Comparison of ENCODE assay signal across 22 cellular contexts in genomic region chr6:11973238-11973637, GRCh38. TPM values are rescaled to one million over a fixed set of nuclear protein-coding genes. Genes with fewer than 3 reads are reported as not detected.
DNase-seq lines count a peak whose midpoint lies in the region; ATAC-seq and TF ChIP-seq lines count a peak whose summit lies in the region.
"Had no signal": no experiment of that assay in that cellular context is flagged by ENCODE, and none has a peak within 500 bp of the region (broad histone marks: within the 10 kb centered on the region; RNA-seq: fewer than 3 reads in every experiment).

No MANE protein-coding gene starts in this region.

- peaks cover 2% of the 10 kb centered on the region; the same call in 1 of the 2 replicates for H3K27me3 Mint-ChIP-seq in HFFc6 (ENCODE audit: insufficient read depth)
- peaks cover 3% of the 10 kb centered on the region for H3K27me3 Mint-ChIP-seq in activated T-helper 17 cell treated with anti-CD3 and anti-CD28 coated beads, Interleukin-2, amount 50 U/mL, for 72 hours
- H3K27me3 Mint-ChIP-seq in type B pancreatic cell: no peaks in the 10 kb centered on the region
- H3K27me3 Mint-ChIP-seq: CD4-positive, CD25-positive, alpha-beta regulatory T cell had no signal

- no peaks in the 10 kb centered on the region for H4K20me1 ChIP-seq in BLaER1 treated with 17β-estradiol and CSF1 and Interleukin-3, amounts not matched to agents 10 nM and 100 nM

- TF ChIP-seq CTCF in HFFc6 (IDR thresholded peaks at IDR 0.05) (no peak), type B pancreatic cell (conservative IDR thresholded peaks at IDR 0.05) (no peak)

- no peaks in the 10 kb centered on the region for H3K36me3 ChIP-seq in BLaER1 treated with 17β-estradiol and CSF1 and Interleukin-3, amounts not matched to agents 10 nM and 100 nM
- H3K36me3 ChIP-seq in iPS-18a (ENCODE audit: control insufficient read depth, low read depth, low read length): no peaks in the 10 kb centered on the region
- H3K36me3 ChIP-seq: HAP-1, MG63, SJSA1 had no signal

- peaks cover 22 to 28% (median 23%) of the 10 kb centered on the region in 10 experiments for H3K4me1 ChIP-seq in BLaER1 treated with 17β-estradiol and CSF1 and Interleukin-3, amounts not matched to agents 10 nM and 100 nM
- peaks cover 28% of the 10 kb centered on the region for H3K4me1 ChIP-seq in iPS-18a (ENCODE audit: control insufficient read depth, low read depth, low read length)
- H3K4me1 ChIP-seq: HAP-1 had no signal

- DNase-seq in HFFc6: no peak
- DNase-seq in foreskin melanocyte: no peak
- no peak for DNase-seq in type B pancreatic cell (ENCODE audit: extremely low spot score, unreplicated experiment)
- DNase-seq: CD4-positive, CD25-positive, alpha-beta regulatory T cell; DMS153; DND-41; KBM-7; MG63; NCI-H1105 treated with DMSO at 0.1 percent for 48 hours; NCI-H146; NCI-H1930; NCI-H446; NCI-H524 treated with DMSO at 0.1 percent for 48 hours; NCI-H774; PC-3 had no signal

- H3K36me3 Mint-ChIP-seq in HFFc6 (ENCODE audit: low read depth) (peaks cover 3% of the 10 kb centered on the region; the same call in 1 of the 2 replicates), type B pancreatic cell (no peaks in the 10 kb centered on the region)
- H3K36me3 Mint-ChIP-seq in activated T-helper 17 cell treated with anti-CD3 and anti-CD28 coated beads, Interleukin-2, amount 50 U/mL, for 72 hours (ENCODE audit: low read depth): no peaks in the 10 kb centered on the region
- H3K36me3 Mint-ChIP-seq: CD4-positive, CD25-positive, alpha-beta regulatory T cell had no signal

- H3K4me3 ChIP-seq in BLaER1 treated with 17β-estradiol and CSF1 and Interleukin-3, amounts not matched to agents 10 nM and 100 nM: no peak overlapping the region
- no peak overlapping the region for H3K4me3 ChIP-seq in iPS-18a (ENCODE audit: low read length)
- H3K4me3 ChIP-seq: HAP-1, MG63, SJSA1 had no signal

- no peak overlapping the region for H3K4me2 ChIP-seq in BLaER1 treated with 17β-estradiol and CSF1 and Interleukin-3, amounts not matched to agents 10 nM and 100 nM

- H3K27ac Mint-ChIP-seq in HFFc6: peak overlapping the region; percentile 34; the same call in 1 of the 2 replicates
- H3K27ac Mint-ChIP-seq in activated T-helper 17 cell treated with anti-CD3 and anti-CD28 coated beads, Interleukin-2, amount 50 U/mL, for 72 hours: peak overlapping the region; percentile 56
- no peak overlapping the region for H3K27ac Mint-ChIP-seq in type B pancreatic cell
- H3K27ac Mint-ChIP-seq: CD4-positive, CD25-positive, alpha-beta regulatory T cell had no signal

- no peak overlapping the region for H3K9ac ChIP-seq in BLaER1 treated with 17β-estradiol and CSF1 and Interleukin-3, amounts not matched to agents 10 nM and 100 nM
- H3K9ac ChIP-seq in iPS-18a (ENCODE audit: low read length): peak overlapping the region; percentile 18

- H3K9me3 ChIP-seq in BLaER1 treated with 17β-estradiol and CSF1 and Interleukin-3, amounts not matched to agents 10 nM and 100 nM (replicated peaks in 1 of 11): no peaks in the 10 kb centered on the region
- no peaks in the 10 kb centered on the region for H3K9me3 ChIP-seq in iPS-18a (ENCODE audit: control insufficient read depth, low read depth, low read length)
- H3K9me3 ChIP-seq: HAP-1, MG63, SJSA1 had no signal

- H3K9me3 Mint-ChIP-seq in HFFc6: no peaks in the 10 kb centered on the region
- H3K9me3 Mint-ChIP-seq in activated T-helper 17 cell treated with anti-CD3 and anti-CD28 coated beads, Interleukin-2, amount 50 U/mL, for 72 hours: no peaks in the 10 kb centered on the region
- H3K9me3 Mint-ChIP-seq in type B pancreatic cell: peaks cover 5% of the 10 kb centered on the region

- no peak for ATAC-seq in activated T-helper 17 cell treated with anti-CD3 and anti-CD28 coated beads, Interleukin-2, amount 50 U/mL, for 72 hours (replicated peaks)
- ATAC-seq in activated CD4-positive, CD25-positive, alpha-beta regulatory T cell treated with anti-CD3 and anti-CD28 coated beads, Interleukin-2, amount 50 U/mL, for 24 hours: no peak
- ATAC-seq: PC-3 had no signal

- no peak overlapping the region for H3K4me3 Mint-ChIP-seq in HFFc6
- H3K4me3 Mint-ChIP-seq in activated T-helper 17 cell treated with anti-CD3 and anti-CD28 coated beads, Interleukin-2, amount 50 U/mL, for 72 hours: no peak overlapping the region
- no peak overlapping the region for H3K4me3 Mint-ChIP-seq in type B pancreatic cell
- H3K4me3 Mint-ChIP-seq: CD4-positive, CD25-positive, alpha-beta regulatory T cell had no signal

- peaks cover 75% of the 10 kb centered on the region for H3K4me1 Mint-ChIP-seq in HFFc6 (ENCODE audit: low read depth)
- no peaks in the 10 kb centered on the region for H3K4me1 Mint-ChIP-seq in activated T-helper 17 cell treated with anti-CD3 and anti-CD28 coated beads, Interleukin-2, amount 50 U/mL, for 72 hours
- H3K4me1 Mint-ChIP-seq in type B pancreatic cell (ENCODE audit: unreplicated experiment): peaks cover 6% of the 10 kb centered on the region

- H3K27me3 ChIP-seq in BLaER1 treated with 17β-estradiol and CSF1 and Interleukin-3, amounts not matched to agents 10 nM and 100 nM: no peaks in the 10 kb centered on the region
- H3K27me3 ChIP-seq in iPS-18a (ENCODE audit: control insufficient read depth, insufficient read depth, low read length): no peaks in the 10 kb centered on the region
- H3K27me3 ChIP-seq: MG63, SJSA1 had no signal

- H3K27ac ChIP-seq in BLaER1 treated with 17β-estradiol and CSF1 and Interleukin-3, amounts not matched to agents 10 nM and 100 nM: peak overlapping the region in 6 of 11 experiments; percentile 15 to 69 (median 34); a peak in 8 of 22 replicates
- peak overlapping the region; percentile 45 for H3K27ac ChIP-seq in iPS-18a (ENCODE audit: low read length)
- H3K27ac ChIP-seq: HL-60, SJSA1 had no signal

RNA-seq across cellular contexts. Expression of gene HIVEP1, which starts 38.9 kb away (rescaled TPM):
- total RNA-seq in HFFc6 (2021; fragmentation: NEBNext Ultra II Directional; extraction: Animal tissue kit (Norgen Biotek cat#: 25700)): 10 to 100 TPM; 10.3 to 19.9 (median 11.8) TPM
- total RNA-seq in activated T-helper 17 cell treated with anti-CD3 and anti-CD28 coated beads, Interleukin-2, amount 50 U/mL, for 72 hours: 10 to 100 TPM; 29.4 to 75.5 TPM
- total RNA-seq in type B pancreatic cell (ENCODE audit: low replicate concordance): 37.4 and 52.3 TPM in 2 replicates
